In genomic region chr4:73257995-73258667, GRCh38 we compare ENCODE assay signal across 8 cellular contexts. TPM values are rescaled to one million over a fixed set of nuclear protein-coding genes. Genes with fewer than 3 reads are reported as not detected.
DNase-seq lines count a peak whose midpoint lies in the region; ATAC-seq and TF ChIP-seq lines count a peak whose summit lies in the region.

No MANE protein-coding gene starts in this region.

- peak overlapping the region; percentile 100 for H3K27ac Mint-ChIP-seq in activated naive CD8-positive, alpha-beta T cell

- no peaks in the 10 kb centered on the region for H3K9me3 ChIP-seq in MG63
- no peaks in the 10 kb centered on the region for H3K9me3 ChIP-seq in prostate gland

- peak overlapping the region; percentile 46 for H2AFZ ChIP-seq in ACC112 (ENCODE audit: low read length, unreplicated experiment)

- H3K4me3 Mint-ChIP-seq in activated naive CD8-positive, alpha-beta T cell: peak overlapping the region; percentile 96

- TF ChIP-seq POLR2A in prostate gland (IDR thresholded peaks at IDR 0.05): no peak

- H3K4me3 ChIP-seq in ACC112 (ENCODE audit: low read depth, low read length) (peak overlapping the region; percentile 95), MG63 (peak overlapping the region; percentile 83), prostate gland (peak overlapping the region; percentile 83 to 91)

- TF ChIP-seq CTCF in prostate gland (IDR thresholded peaks at IDR 0.05): peak; percentile 26 to 47 (median 36)

- WGBS in prostate gland: under 1% methylated on average over 42 of the region's 54 CpGs

- ATAC-seq in left cardiac atrium: peak; percentile 10 to 19

- H3K9me3 Mint-ChIP-seq in activated naive CD8-positive, alpha-beta T cell (ENCODE audit: low read depth): no peaks in the 10 kb centered on the region

- peaks cover 5% of the 10 kb centered on the region for H3K36me3 Mint-ChIP-seq in activated naive CD8-positive, alpha-beta T cell

- H3K27me3 ChIP-seq in ACC112 (ENCODE audit: insufficient read depth, low read length) (no peaks in the 10 kb centered on the region), MG63 (no peaks in the 10 kb centered on the region), prostate gland (replicated peaks; ENCODE audit: insufficient read depth) (no peaks in the 10 kb centered on the region)

- H3K36me3 ChIP-seq in ACC112 (ENCODE audit: insufficient read depth, low read length): peaks cover 6% of the 10 kb centered on the region; the same call in 1 of the 2 replicates
- H3K36me3 ChIP-seq in MG63: peaks cover 24% of the 10 kb centered on the region
- no peaks in the 10 kb centered on the region for H3K36me3 ChIP-seq in prostate gland

- peaks cover 84% of the 10 kb centered on the region for H3K79me2 ChIP-seq in ACC112 (ENCODE audit: control insufficient read depth, insufficient read depth, low read length, unreplicated experiment)

- DNase-seq in G401 (ENCODE audit: low spot score) (peak; percentile 33), HCEC 1CT (peak; percentile 3), MG63 (peak; percentile 47), left cardiac atrium (peak; percentile 37), prostate gland (ENCODE audit: low spot score) (peak; percentile 11), NCI-H345 (lab: John Stamatoyannopoulos, UW) (no peak)

- intact Hi-C loops in left cardiac atrium (cut with DNase I) (loop anchor here (2.0 to 10.0 kb wide), 3 partner anchors 36 to 189 kb away; partner anchors contain the start of gene COX18 (in 1 of the 2)), prostate gland (cut with DNase I) (loop anchor here (10.0 kb wide), 1 partner anchor 133 kb away; no protein-coding TSS in a partner anchor)

- H3K27ac ChIP-seq in ACC112 (ENCODE audit: low read depth, low read length) (peak overlapping the region; percentile 89), prostate gland (peak overlapping the region; percentile 99)

- no peaks in the 10 kb centered on the region for H3K27me3 Mint-ChIP-seq in activated naive CD8-positive, alpha-beta T cell

- in situ Hi-C loops in G401 (cut with HindIII; ENCODE audit: low sequenced_read_pairs): no loop called here

- H3K4me1 ChIP-seq in ACC112 (ENCODE audit: control insufficient read depth, insufficient read depth, low read length, unreplicated experiment): peaks cover 33% of the 10 kb centered on the region
- H3K4me1 ChIP-seq in prostate gland (replicated peaks): no peaks in the 10 kb centered on the region

- peaks cover 71% of the 10 kb centered on the region for H3K4me1 Mint-ChIP-seq in activated naive CD8-positive, alpha-beta T cell (ENCODE audit: low read depth)

RNA-seq across cellular contexts. Expression of gene ANKRD17, which starts 0.5 kb away (rescaled TPM):
- 38.7 and 50.5 TPM in 2 replicates for total RNA-seq in G401 (2014; rRNA removed; shearing (Covaris generic))
- total RNA-seq in MG63 (2014; rRNA removed; shearing (Covaris generic); ENCODE audit: low replicate concordance): 18.8 and 21.2 TPM in 2 replicates
- total RNA-seq in left cardiac atrium: 10 to 100 TPM; 46.0 to 56.4 TPM
- total RNA-seq in prostate gland: 10 to 100 TPM; 63.3 to 65.0 TPM
